ENCODE assay signal across 1 cellular context in the genomic region with DNA sequence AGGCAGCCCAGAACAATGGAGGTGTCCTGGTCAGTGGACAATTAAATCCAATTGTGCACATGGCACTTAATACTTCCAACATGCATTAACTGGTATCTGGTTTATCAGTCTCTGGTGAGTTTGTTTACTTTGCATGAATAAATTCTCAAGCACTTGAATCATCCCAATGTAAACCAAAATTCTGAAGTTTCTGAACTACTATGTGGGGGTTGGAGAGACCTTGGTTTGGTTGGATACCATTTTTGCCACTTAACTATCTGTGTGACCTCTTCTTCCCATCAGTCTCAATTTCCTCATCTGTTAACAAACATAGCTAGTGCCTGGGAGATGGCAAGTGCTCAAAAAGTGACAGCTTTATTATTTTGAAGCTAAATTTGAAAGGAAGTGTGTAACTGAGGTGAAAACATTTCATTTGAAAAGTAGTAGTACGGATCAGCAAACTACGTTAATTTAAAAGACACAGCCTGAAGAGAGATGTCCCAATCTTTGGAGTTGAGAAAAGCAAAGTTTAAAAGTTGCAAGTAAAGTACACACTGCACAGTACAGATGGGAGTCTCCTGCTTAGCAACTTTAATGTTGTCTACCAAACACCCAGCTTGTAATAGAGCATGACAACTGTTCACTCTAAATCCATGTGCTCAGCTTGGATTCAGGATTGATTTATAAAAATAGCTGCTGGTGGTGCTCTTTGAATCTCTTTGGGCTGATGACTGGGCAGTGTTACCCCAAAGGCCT.
TF ChIP-seq lines count a peak whose summit lies in the region.

No MANE protein-coding gene starts in this region.

TF ChIP-seq in H1, 55 proteins besides CTCF, POLR2A, EP300 and RAD21:
- TF ChIP-seq CHD7 (IDR thresholded peaks at IDR 0.05; ENCODE audit: insufficient replicate concordance, low read length), result no peak
- no peak for TF ChIP-seq RXRA (IDR thresholded peaks at IDR 0.05; ENCODE audit: insufficient read depth, low read depth, low read length)
